In the genomic region with DNA sequence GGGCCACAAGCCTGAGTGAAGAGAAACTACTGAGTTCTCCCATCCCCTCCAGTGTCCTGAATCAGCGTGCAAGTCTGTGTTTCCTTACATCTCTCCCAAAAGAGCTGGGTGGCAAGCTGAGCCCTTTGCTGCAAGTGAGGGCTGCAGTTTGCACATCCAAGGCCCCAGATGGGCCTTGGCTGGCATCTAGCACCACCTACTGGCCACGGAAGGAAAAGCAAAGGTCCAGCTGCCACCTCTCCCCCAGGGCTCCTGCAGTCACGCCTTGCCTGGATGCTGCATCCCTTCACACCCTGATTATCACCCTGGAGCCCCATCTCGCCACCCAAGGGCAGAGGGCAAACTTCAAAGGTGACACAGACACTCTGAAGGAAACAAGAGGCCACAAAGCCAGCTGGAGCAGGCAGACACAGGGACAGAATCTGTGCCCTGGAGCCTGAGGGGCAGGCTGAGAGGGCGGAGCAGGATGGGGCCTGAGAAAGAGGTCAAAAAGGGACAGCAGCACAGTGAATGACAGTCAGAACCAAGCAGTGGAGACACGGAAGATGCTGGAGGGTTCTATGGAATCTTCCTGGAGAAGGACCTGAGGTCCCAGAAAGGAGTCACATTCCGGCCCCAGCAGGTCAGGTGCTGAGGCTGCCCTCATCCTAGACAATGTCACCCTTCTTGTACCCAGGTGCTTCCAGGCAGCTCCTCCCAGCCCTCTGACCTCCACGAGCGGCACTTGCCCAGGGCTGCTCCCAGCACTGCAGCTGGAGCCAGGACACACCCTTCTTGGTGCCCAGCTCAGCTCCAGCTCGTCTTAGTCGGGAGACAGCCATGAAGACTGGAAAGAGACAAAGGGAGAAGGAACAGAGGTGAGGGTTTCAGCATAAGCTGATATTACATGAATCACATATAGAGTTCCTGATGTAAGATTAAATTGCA, we compare ENCODE assay signal across 8 cellular contexts. TPM values are rescaled to one million over a fixed set of nuclear protein-coding genes. Genes with fewer than 3 reads are reported as not detected.
DNase-seq lines count a peak whose midpoint lies in the region; ATAC-seq and TF ChIP-seq lines count a peak whose summit lies in the region.

No MANE protein-coding gene starts in this region.

- no peak overlapping the region for H3K4me3 Mint-ChIP-seq in activated T-helper 2 cell treated with anti-CD3 and anti-CD28 coated beads, Interferon-gamma antibody, Interleukin-2, Interleukin-4, amounts not matched to agents 10 μg/mL and 5 μg/mL and 100 μg/mL, durations not matched to agents 14 hours and 24 hours and 36 hours (ENCODE audit: low read depth)

- no peak overlapping the region for H3K4me3 ChIP-seq in AG09309 (ENCODE audit: control insufficient read depth, low read depth, low read length)
- no peak overlapping the region for H3K4me3 ChIP-seq in OCI-LY7 (ENCODE audit: low read depth, low read length, poor library complexity, severe bottlenecking)
- H3K4me3 ChIP-seq in parathyroid adenoma (ENCODE audit: low read depth, low read length) = no peak overlapping the region
- no peak overlapping the region for H3K4me3 ChIP-seq in uterus

- no TSS peak for BruUV-seq in OCI-LY7 (replicated peaks; lab: Mats Ljungman, UMichigan)

- H4K20me1 ChIP-seq in OCI-LY7 (ENCODE audit: insufficient read depth, low read length) = no peaks in the 10 kb centered on the region

- H3K9me3 ChIP-seq in OCI-LY7 (ENCODE audit: low read length) (no peaks in the 10 kb centered on the region), parathyroid adenoma (ENCODE audit: control insufficient read depth, low read length) (no peaks in the 10 kb centered on the region), uterus (no peaks in the 10 kb centered on the region)

- POLR2A ChIA-PET in OCI-LY7 (lab: Charles Lee) = no interaction called here

- TF ChIP-seq CTCF in AG09309 (IDR thresholded peaks at IDR 0.05; ENCODE audit: control insufficient read depth, insufficient read depth, low read depth, low read length, missing control alignments) = peak; percentile 93
- peak; percentile 89 for TF ChIP-seq CTCF in OCI-LY7 (conservative IDR thresholded peaks at IDR 0.05; ENCODE audit: low read length)
- peak; percentile 60 for TF ChIP-seq CTCF in parathyroid adenoma (IDR thresholded peaks at IDR 0.05)
- TF ChIP-seq CTCF in uterus (IDR thresholded peaks at IDR 0.05) = peak; percentile 68 to 81 (median 77)

- intact Hi-C loops in OCI-LY7 (cut with micrococcal nuclease; ENCODE audit: unreplicated experiment) (loop anchor here (1.0 kb wide), 1 partner anchor 176 kb away; no protein-coding TSS in a partner anchor), uterus (cut with DNase I; ENCODE audit: low total_unique reads) (no loop called here)
- intact Hi-C loops in activated T-helper 2 cell treated with anti-CD3 and anti-CD28 coated beads, Interferon-gamma antibody, Interleukin-2, Interleukin-4, amounts not matched to agents 10 μg/mL and 5 μg/mL and 100 μg/mL, durations not matched to agents 14 hours and 24 hours and 36 hours (cut with micrococcal nuclease) = loop anchor here (5.0 kb wide), 1 partner anchor 178 kb away; no protein-coding TSS in a partner anchor

- DNase-seq in AG09309 (ENCODE audit: low read depth) (peak; percentile 17), OCI-LY7 (ENCODE audit: low spot score) (peak; percentile 68), foreskin melanocyte (peak; percentile 36), uterus (peak; percentile 42 to 71)
- DNase-seq in activated T-helper 2 cell treated with anti-CD3 and anti-CD28 coated beads, Interferon-gamma antibody, Interleukin-2, Interleukin-4, amounts not matched to agents 10 μg/mL and 5 μg/mL and 100 μg/mL, durations not matched to agents 14 hours and 24 hours and 36 hours (ENCODE audit: low spot score) = peak; percentile 39

- H3K27me3 ChIP-seq in parathyroid adenoma (ENCODE audit: control insufficient read depth, insufficient read depth, low read length) = no peaks in the 10 kb centered on the region
- no peaks in the 10 kb centered on the region for H3K27me3 ChIP-seq in uterus

- H3K4me1 Mint-ChIP-seq in activated T-helper 2 cell treated with anti-CD3 and anti-CD28 coated beads, Interferon-gamma antibody, Interleukin-2, Interleukin-4, amounts not matched to agents 10 μg/mL and 5 μg/mL and 100 μg/mL, durations not matched to agents 14 hours and 24 hours and 36 hours (ENCODE audit: low read depth) = no peaks in the 10 kb centered on the region

- H3K4me2 ChIP-seq in OCI-LY7 (ENCODE audit: low read length) (no peak overlapping the region), parathyroid adenoma (ENCODE audit: low read length) (no peak overlapping the region)

- H3K27ac ChIP-seq in OCI-LY7 (ENCODE audit: low read depth, low read length, poor library complexity, severe bottlenecking) (no peak overlapping the region), parathyroid adenoma (no peak overlapping the region), uterus (no peak overlapping the region)

- no peaks in the 10 kb centered on the region for H3K9me2 ChIP-seq in OCI-LY7 (ENCODE audit: insufficient read depth, low read length)

- H3K27me3 Mint-ChIP-seq in activated T-helper 2 cell treated with anti-CD3 and anti-CD28 coated beads, Interferon-gamma antibody, Interleukin-2, Interleukin-4, amounts not matched to agents 10 μg/mL and 5 μg/mL and 100 μg/mL, durations not matched to agents 14 hours and 24 hours and 36 hours (ENCODE audit: low read depth) = peaks cover 12% of the 10 kb centered on the region

- H3K36me3 Mint-ChIP-seq in activated T-helper 2 cell treated with anti-CD3 and anti-CD28 coated beads, Interferon-gamma antibody, Interleukin-2, Interleukin-4, amounts not matched to agents 10 μg/mL and 5 μg/mL and 100 μg/mL, durations not matched to agents 14 hours and 24 hours and 36 hours (ENCODE audit: low read depth) = no peaks in the 10 kb centered on the region

- CTCF ChIA-PET in OCI-LY7 (lab: Charles Lee; ENCODE audit: unreplicated experiment) = interaction anchor here (1.2 to 3.0 kb wide), 2 partner anchors 29 to 127 kb away, joined by 3 to 10 read pairs; no protein-coding TSS in a partner anchor

- no peak overlapping the region for H3K9ac ChIP-seq in parathyroid adenoma

- no peaks in the 10 kb centered on the region for H3K36me3 ChIP-seq in OCI-LY7 (ENCODE audit: insufficient read depth, low read length)
- no peaks in the 10 kb centered on the region for H3K36me3 ChIP-seq in parathyroid adenoma (ENCODE audit: control insufficient read depth, insufficient read depth, low read length)
- no peaks in the 10 kb centered on the region for H3K36me3 ChIP-seq in uterus

- H2AFZ ChIP-seq in OCI-LY7 (ENCODE audit: low read length) = no peak overlapping the region
- H2AFZ ChIP-seq in parathyroid adenoma = no peak overlapping the region

- no peak for TF ChIP-seq POLR2A in uterus (IDR thresholded peaks at IDR 0.05)

- no peaks in the 10 kb centered on the region for H3K9me3 Mint-ChIP-seq in activated T-helper 2 cell treated with anti-CD3 and anti-CD28 coated beads, Interferon-gamma antibody, Interleukin-2, Interleukin-4, amounts not matched to agents 10 μg/mL and 5 μg/mL and 100 μg/mL, durations not matched to agents 14 hours and 24 hours and 36 hours

- ATAC-seq in GM18498 (IDR thresholded peaks at IDR 0.05; ENCODE audit: unreplicated experiment) = peak; percentile 89
- peak; percentile 69 for ATAC-seq in HG03045 (IDR thresholded peaks at IDR 0.05; ENCODE audit: unreplicated experiment)

- no peak overlapping the region for H3K27ac Mint-ChIP-seq in activated T-helper 2 cell treated with anti-CD3 and anti-CD28 coated beads, Interferon-gamma antibody, Interleukin-2, Interleukin-4, amounts not matched to agents 10 μg/mL and 5 μg/mL and 100 μg/mL, durations not matched to agents 14 hours and 24 hours and 36 hours

- H3K79me2 ChIP-seq in OCI-LY7 (ENCODE audit: insufficient read depth, low read depth, low read length) = no peaks in the 10 kb centered on the region
- H3K79me2 ChIP-seq in parathyroid adenoma = no peaks in the 10 kb centered on the region

- H3K4me1 ChIP-seq in OCI-LY7 (ENCODE audit: insufficient read depth, low read length, poor library complexity, severe bottlenecking) = no peaks in the 10 kb centered on the region
- H3K4me1 ChIP-seq in parathyroid adenoma = no peaks in the 10 kb centered on the region
- H3K4me1 ChIP-seq in uterus = no peaks in the 10 kb centered on the region

RNA-seq across cellular contexts. Expression of gene NTRK3, which starts 18.3 kb away (rescaled TPM):
- total RNA-seq in OCI-LY7 (2014; rRNA removed; shearing (Covaris generic)) = 0.50 and 0.80 TPM in 2 replicates
- total RNA-seq in OCI-LY7 (2022) = 2.5 and 2.9 TPM in 2 replicates
- 0.51 and 0.73 TPM in 2 replicates for total RNA-seq in activated T-helper 2 cell treated with anti-CD3 and anti-CD28 coated beads, Interferon-gamma antibody, Interleukin-2, Interleukin-4, amounts not matched to agents 10 μg/mL and 5 μg/mL and 100 μg/mL, durations not matched to agents 14 hours and 24 hours and 36 hours
- total RNA-seq in uterus = 10 to 100 TPM in 3 of 4 donors, 1 to 10 TPM in 1; 6.9 to 47.0 (median 32.5) TPM

Comparison
In these comparisons a context has a peak if more than half of its experiments do, and no peak if none do; other contexts are left out.
1. DNase-seq: peak in every context shown above with its lines; median percentile 68 in OCI-LY7; 56 in uterus; 39 in activated T-helper 2 cell treated with anti-CD3 and anti-CD28 coated beads, Interferon-gamma antibody, Interleukin-2, Interleukin-4, amounts not matched to agents 10 μg/mL and 5 μg/mL and 100 μg/mL, durations not matched to agents 14 hours and 24 hours and 36 hours; 36 in foreskin melanocyte; 17 in AG09309.